In the genomic region with DNA sequence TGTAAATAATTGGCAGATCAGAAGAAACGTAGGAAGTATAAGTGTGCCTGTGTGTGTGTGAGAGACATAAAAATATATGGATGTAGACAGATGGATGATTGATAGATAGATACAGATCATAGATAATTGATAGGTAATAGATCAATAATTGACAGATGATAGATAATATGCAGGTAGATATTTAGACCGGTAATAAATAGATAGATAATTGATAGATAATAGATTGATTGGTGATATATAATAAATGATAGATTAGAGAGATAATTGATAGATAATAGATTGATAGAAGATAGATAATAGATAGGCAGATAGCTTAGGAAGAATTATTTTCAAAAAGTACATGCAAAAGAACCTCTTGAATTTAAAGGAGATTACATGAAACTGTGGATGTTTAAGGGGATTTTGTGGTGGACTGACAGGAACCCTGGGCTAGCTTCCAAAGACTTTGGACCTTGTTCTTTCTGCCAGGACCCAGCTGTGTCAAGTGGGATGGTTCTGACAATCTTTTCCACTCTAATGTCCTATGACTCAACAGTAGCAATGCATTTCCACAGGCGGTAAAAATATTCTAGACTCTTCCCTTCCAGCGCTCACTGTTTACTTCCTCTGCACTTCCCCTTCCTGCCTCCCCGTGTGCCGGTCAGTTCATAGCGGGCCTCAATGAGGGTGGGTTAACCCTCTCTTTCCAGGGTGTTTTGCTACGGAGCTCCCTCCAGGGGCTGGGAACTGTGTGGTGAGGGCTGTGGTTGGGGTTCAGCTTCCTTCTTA, we compare ENCODE assay signal across 1 cellular context.
TF ChIP-seq lines count a peak whose summit lies in the region.

No MANE protein-coding gene starts in this region.

TF ChIP-seq in A549, 52 proteins besides CTCF, POLR2A, EP300 and RAD21 (continued from another document):
- TF ChIP-seq E2F6 (IDR thresholded peaks at IDR 0.05; ENCODE audit: borderline replicate concordance, low read depth): no peak
TF ChIP-seq in A549: peak in this region for 0.
